12 cellular contexts compared by ENCODE assay signal in genomic region chr22:30059346-30060020, GRCh38. TPM values are rescaled to one million over a fixed set of nuclear protein-coding genes. Genes with fewer than 3 reads are reported as not detected.
"Had no signal": no experiment of that assay in that cellular context is flagged by ENCODE, and none has a peak within 500 bp of the region (broad histone marks: within the 10 kb centered on the region; RNA-seq: fewer than 3 reads in every experiment).

No MANE protein-coding gene starts in this region.

RNA-seq across cellular contexts. Expression of gene HORMAD2, which starts 20.8 kb away (rescaled TPM):
- total RNA-seq: stomach, subcutaneous adipose tissue, suprapubic skin, thoracic aorta, thyroid gland, tibial nerve, transverse colon, upper lobe of right lung, ureter, urinary bladder, uterus, vagina had no signal
- polyA plus RNA-seq: stomach had no signal
